ENCODE assay signal across 1 cellular context in genomic region chr11:128463975-128464374, GRCh38.
TF ChIP-seq lines count a peak whose summit lies in the region.

No MANE protein-coding gene starts in this region.

TF ChIP-seq in WTC11, 78 proteins besides CTCF, POLR2A, EP300 and RAD21 (continued from another document):
- TF ChIP-seq PRDM15 (CRISPR knock-in tag; IDR thresholded peaks at IDR 0.05) = no peak
- TF ChIP-seq MYBL2 (CRISPR knock-in tag; IDR thresholded peaks at IDR 0.05) = no peak
- no peak for TF ChIP-seq STAT6 (CRISPR knock-in tag; conservative IDR thresholded peaks at IDR 0.05; ENCODE audit: low read depth)
- no peak for TF ChIP-seq USF1 (CRISPR knock-in tag; IDR thresholded peaks at IDR 0.05)
- no peak for TF ChIP-seq AFF4 (CRISPR knock-in tag; IDR thresholded peaks at IDR 0.05; ENCODE audit: borderline replicate concordance)
- no peak for TF ChIP-seq RORB (CRISPR knock-in tag; IDR thresholded peaks at IDR 0.05)
- TF ChIP-seq TCF7 (CRISPR knock-in tag; IDR thresholded peaks at IDR 0.05; ENCODE audit: low read depth) = no peak
